ENCODE assay signal across 8 cellular contexts in genomic region chr17:15849054-15849453, GRCh38.
A peak's percentile ranks its signal among the peaks of the same experiment; 100 is the strongest.
DNase-seq lines count a peak whose midpoint lies in the region; ATAC-seq and TF ChIP-seq lines count a peak whose summit lies in the region.
"Not testable (repeated sequence)": the region's sequence is repeated elsewhere in the genome, so short reads cannot be mapped to it uniquely, and the experiment has no call there.

No MANE protein-coding gene starts in this region.

- H2BK120ac ChIP-seq in trophoblast cell (ENCODE audit: insufficient read depth, low read length, poor library complexity): not testable (repeated sequence)

- POLR2A ChIA-PET in RWPE1 (lab: Yijun Ruan, JAX; ENCODE audit: low non-redundant PET): not testable (repeated sequence)

- in situ Hi-C loops in T47D (cut with HindIII; ENCODE audit: low pct_unique_long_range_greater_than_20kb, low sequenced_read_pairs): not testable (repeated sequence)

- not testable (repeated sequence) for H2AK5ac ChIP-seq in trophoblast cell (ENCODE audit: low read length)

- not testable (repeated sequence) for H3K9me3 ChIP-seq in trophoblast cell (ENCODE audit: insufficient read depth, low read depth, low read length)

- H3K4me3 Mint-ChIP-seq in stimulated activated effector memory CD8-positive, alpha-beta T cell treated with anti-CD3 and anti-CD28 coated beads, Interleukin-12 subunit alpha, Interleukin-12 subunit beta, amount 100 ng/mL, for 72 hours: not testable (repeated sequence)

- DNase-seq in DMS53 treated with DMSO at 0.1 percent for 48 hours (lab: John Stamatoyannopoulos, UW; ENCODE audit: unreplicated experiment) (peak; percentile 16), HS-27A (ENCODE audit: low read depth) (peak; percentile 33), RWPE1 (ENCODE audit: low spot score) (peak; percentile 18), T47D (ENCODE audit: low read depth in 1 of 2, low spot score in 1 of 2) (peak; percentile 0 to 54), left cardiac atrium (peak; percentile 43), trophoblast cell (peak; percentile 43 to 52)
- peak; percentile 30 for DNase-seq in activated CD8-positive, alpha-beta memory T cell treated with anti-CD3 and anti-CD28 coated beads, Interleukin-2, amount 50 U/mL, for 24 hours (ENCODE audit: extremely low read depth)
- peak in 1 of 2 donors; percentile 60 for DNase-seq in stimulated activated effector memory CD8-positive, alpha-beta T cell treated with anti-CD3 and anti-CD28 coated beads, Interleukin-12 subunit alpha, Interleukin-12 subunit beta, amount 100 ng/mL, for 72 hours (ENCODE audit: low spot score in 2 of 2)

- H3K4me1 ChIP-seq in trophoblast cell (ENCODE audit: control insufficient read depth in 1 of 2, insufficient read depth in 2 of 2, low read length in 2 of 2): not testable (repeated sequence)

- not testable (repeated sequence) for H4K91ac ChIP-seq in trophoblast cell (ENCODE audit: low read depth, low read length)

- not testable (repeated sequence) for H3K18ac ChIP-seq in trophoblast cell (ENCODE audit: low read length)

- not testable (repeated sequence) for H4K8ac ChIP-seq in trophoblast cell (ENCODE audit: low read depth, low read length)

- peak in 1 of 2 donors; percentile 83 for ATAC-seq in left cardiac atrium
- peak; percentile 98 for ATAC-seq in stimulated activated effector memory CD8-positive, alpha-beta T cell treated with anti-CD3 and anti-CD28 coated beads, Interleukin-12 subunit alpha, Interleukin-12 subunit beta, amount 100 ng/mL, for 72 hours

- H3K36me3 ChIP-seq in trophoblast cell (ENCODE audit: control insufficient read depth in 1 of 2, insufficient read depth in 2 of 2, low read length in 2 of 2): not testable (repeated sequence)

- H3K79me1 ChIP-seq in trophoblast cell (ENCODE audit: low read length): not testable (repeated sequence)

- not testable (repeated sequence) for TF ChIP-seq CTCF in RWPE1 (conservative IDR thresholded peaks at IDR 0.05; ENCODE audit: low read depth)

- H3K79me2 ChIP-seq in trophoblast cell (ENCODE audit: control insufficient read depth, insufficient read depth, low read length, poor library complexity): not testable (repeated sequence)

- H2AFZ ChIP-seq in trophoblast cell (ENCODE audit: insufficient read depth, low read length, poor library complexity): not testable (repeated sequence)

- H3K27me3 ChIP-seq in trophoblast cell (ENCODE audit: insufficient read depth, low read length): not testable (repeated sequence)

- intact Hi-C loops in left cardiac atrium (cut with DNase I): not testable (repeated sequence)

- not testable (repeated sequence) for H3K4me2 ChIP-seq in trophoblast cell (ENCODE audit: low read length)

- not testable (repeated sequence) for H2BK12ac ChIP-seq in trophoblast cell (ENCODE audit: low read length)

- WGBS in trophoblast cell (ENCODE audit: extremely low coverage, insufficient coverage, insufficient read length): no CpG with 5 or more reads among the region's 6 CpGs

- not testable (repeated sequence) for H3K27ac ChIP-seq in RWPE1; trophoblast cell (ENCODE audit: low read depth, low read length)

- H4K12ac ChIP-seq in trophoblast cell (ENCODE audit: low read depth, low read length): not testable (repeated sequence)

- H2BK5ac ChIP-seq in trophoblast cell (ENCODE audit: low read depth, low read length, poor library complexity): not testable (repeated sequence)

- not testable (repeated sequence) for H3K4me1 Mint-ChIP-seq in stimulated activated effector memory CD8-positive, alpha-beta T cell treated with anti-CD3 and anti-CD28 coated beads, Interleukin-12 subunit alpha, Interleukin-12 subunit beta, amount 100 ng/mL, for 72 hours

- not testable (repeated sequence) for H3K27ac Mint-ChIP-seq in stimulated activated effector memory CD8-positive, alpha-beta T cell treated with anti-CD3 and anti-CD28 coated beads, Interleukin-12 subunit alpha, Interleukin-12 subunit beta, amount 100 ng/mL, for 72 hours

- not testable (repeated sequence) for H3K36me3 Mint-ChIP-seq in stimulated activated effector memory CD8-positive, alpha-beta T cell treated with anti-CD3 and anti-CD28 coated beads, Interleukin-12 subunit alpha, Interleukin-12 subunit beta, amount 100 ng/mL, for 72 hours

- CTCF ChIA-PET in RWPE1 (lab: Yijun Ruan, JAX): not testable (repeated sequence)

- not testable (repeated sequence) for H3K23ac ChIP-seq in trophoblast cell (ENCODE audit: low read length)

- not testable (repeated sequence) for H3K4ac ChIP-seq in trophoblast cell (ENCODE audit: low read depth, low read length)

- not testable (repeated sequence) for H3K9ac ChIP-seq in trophoblast cell (ENCODE audit: low read length)

- H3K4me3 ChIP-seq in trophoblast cell (ENCODE audit: low read depth, low read length): not testable (repeated sequence)

- not testable (repeated sequence) for H3K9me3 Mint-ChIP-seq in stimulated activated effector memory CD8-positive, alpha-beta T cell treated with anti-CD3 and anti-CD28 coated beads, Interleukin-12 subunit alpha, Interleukin-12 subunit beta, amount 100 ng/mL, for 72 hours

- H3K14ac ChIP-seq in trophoblast cell (ENCODE audit: low read length): not testable (repeated sequence)
